1 cellular context compared by ENCODE assay signal in the genomic region with DNA sequence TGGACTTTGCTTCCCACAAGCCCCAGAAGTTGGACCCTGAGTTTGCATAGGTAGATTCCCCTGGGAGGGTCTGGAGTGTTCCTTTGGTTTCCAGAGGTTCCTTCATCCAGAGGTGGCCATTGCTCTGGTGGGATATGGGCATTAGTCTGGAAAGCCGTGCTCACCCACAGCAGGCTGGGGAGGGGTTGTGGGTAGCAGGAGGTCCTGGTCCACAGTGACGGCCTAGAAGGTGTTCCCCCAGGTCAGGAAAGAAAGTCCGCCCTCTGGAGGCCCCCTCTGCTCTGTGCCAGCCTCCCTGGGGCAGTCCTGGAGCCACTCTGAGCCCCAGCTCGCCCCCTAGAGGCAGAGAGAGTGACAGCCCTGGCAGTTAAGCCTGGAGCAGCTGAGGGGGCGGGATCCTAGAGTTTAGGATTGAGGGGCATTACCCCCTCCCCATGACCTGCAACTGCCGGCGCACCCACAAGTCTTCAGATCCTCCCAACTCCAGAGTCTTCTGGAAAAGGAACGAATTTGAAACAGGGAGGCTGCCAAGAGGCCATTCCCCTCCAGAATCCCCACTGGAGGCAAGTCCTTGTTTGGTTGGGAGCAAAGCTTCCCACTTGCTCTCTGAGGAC.
TF ChIP-seq lines count a peak whose summit lies in the region.

No MANE protein-coding gene starts in this region.

TF ChIP-seq in K562, 482 proteins besides CTCF, POLR2A, EP300 and RAD21 (continued from another document and continues in another):
- TF ChIP-seq MGA (IDR thresholded peaks at IDR 0.05), result no peak
- TF ChIP-seq MTA3 (IDR thresholded peaks at IDR 0.05; ENCODE audit: borderline replicate concordance), result peak; percentile 46; the same call in 1 of the 2 replicates
- TF ChIP-seq SFPQ (IDR thresholded peaks at IDR 0.05; ENCODE audit: low read depth, low read length), result no peak
- TF ChIP-seq LCOR (CRISPR knock-in tag; IDR thresholded peaks at IDR 0.05), result 0 out of 2 replicates have a peak, but pooled peaks have one; percentile 50
- TF ChIP-seq POLR2AphosphoS5 (IDR thresholded peaks at IDR 0.05; ENCODE audit: control insufficient read depth, insufficient read depth, low read depth, low read length), result peak; percentile 34; the same call in 1 of the 2 replicates
- peak; percentile 24; the same call in 1 of the 2 replicates for TF ChIP-seq GABPB1 (CRISPR knock-in tag; IDR thresholded peaks at IDR 0.05)
- TF ChIP-seq CREM (IDR thresholded peaks at IDR 0.05; ENCODE audit: low read depth), result peak; percentile 50
- peak in 1 of 3 experiments; percentile 43 for TF ChIP-seq YY1 (IDR thresholded peaks at IDR 0.05; ENCODE audit: borderline replicate concordance in 1 of 3, control insufficient read depth in 1 of 3, extremely low read depth in 1 of 3, insufficient read depth in 3 of 3, insufficient read length in 1 of 3, insufficient replicate concordance in 2 of 3, low read depth in 1 of 3, low read length in 2 of 3)
- TF ChIP-seq TFAP4 (CRISPR knock-in tag; IDR thresholded peaks at IDR 0.05; ENCODE audit: borderline replicate concordance), result peak; percentile 93
- no peak for TF ChIP-seq ARID2 (IDR thresholded peaks at IDR 0.05)
- TF ChIP-seq EZH2 (IDR thresholded peaks at IDR 0.05; ENCODE audit: borderline replicate concordance, low read depth, low read length), result no peak
- TF ChIP-seq MEF2D (tag; conservative IDR thresholded peaks at IDR 0.05; ENCODE audit: low read depth), result no peak
- peak; percentile 82 for TF ChIP-seq MYNN (IDR thresholded peaks at IDR 0.05)
- no peak for TF ChIP-seq MYNN (CRISPR knock-in tag; IDR thresholded peaks at IDR 0.05)
- no peak for TF ChIP-seq MAFK (IDR thresholded peaks at IDR 0.05; ENCODE audit: low read length)
- TF ChIP-seq ATF2 (CRISPR knock-in tag; IDR thresholded peaks at IDR 0.05), result no peak
- no peak for TF ChIP-seq XRCC4 (IDR thresholded peaks at IDR 0.05; ENCODE audit: extremely low read depth, insufficient read depth, insufficient read length)
- no peak for TF ChIP-seq HSF4 (CRISPR knock-in tag; IDR thresholded peaks at IDR 0.05; ENCODE audit: borderline replicate concordance)
- TF ChIP-seq ZNF41 (CRISPR knock-in tag; conservative IDR thresholded peaks at IDR 0.05), result no peak
- 0 out of 2 replicates have a peak, but pooled peaks have one; percentile 33 for TF ChIP-seq VEZF1 (CRISPR knock-in tag; IDR thresholded peaks at IDR 0.05)
- no peak for TF ChIP-seq BRD9 (IDR thresholded peaks at IDR 0.05; ENCODE audit: low read depth, partially characterized antibody)
- no peak for TF ChIP-seq SUPT5H (IDR thresholded peaks at IDR 0.05)
- TF ChIP-seq CREBBP (IDR thresholded peaks at IDR 0.05; ENCODE audit: low read depth, low read length), result no peak
- TF ChIP-seq, protein P1, sequence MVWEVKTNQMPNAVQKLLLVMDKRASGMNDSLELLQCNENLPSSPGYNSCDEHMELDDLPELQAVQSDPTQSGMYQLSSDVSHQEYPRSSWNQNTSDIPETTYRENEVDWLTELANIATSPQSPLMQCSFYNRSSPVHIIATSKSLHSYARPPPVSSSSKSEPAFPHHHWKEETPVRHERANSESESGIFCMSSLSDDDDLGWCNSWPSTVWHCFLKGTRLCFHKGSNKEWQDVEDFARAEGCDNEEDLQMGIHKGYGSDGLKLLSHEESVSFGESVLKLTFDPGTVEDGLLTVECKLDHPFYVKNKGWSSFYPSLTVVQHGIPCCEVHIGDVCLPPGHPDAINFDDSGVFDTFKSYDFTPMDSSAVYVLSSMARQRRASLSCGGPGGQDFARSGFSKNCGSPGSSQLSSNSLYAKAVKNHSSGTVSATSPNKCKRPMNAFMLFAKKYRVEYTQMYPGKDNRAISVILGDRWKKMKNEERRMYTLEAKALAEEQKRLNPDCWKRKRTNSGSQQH (CRISPR knock-in tag; IDR thresholded peaks at IDR 0.05), result no peak
- TF ChIP-seq, protein P2, sequence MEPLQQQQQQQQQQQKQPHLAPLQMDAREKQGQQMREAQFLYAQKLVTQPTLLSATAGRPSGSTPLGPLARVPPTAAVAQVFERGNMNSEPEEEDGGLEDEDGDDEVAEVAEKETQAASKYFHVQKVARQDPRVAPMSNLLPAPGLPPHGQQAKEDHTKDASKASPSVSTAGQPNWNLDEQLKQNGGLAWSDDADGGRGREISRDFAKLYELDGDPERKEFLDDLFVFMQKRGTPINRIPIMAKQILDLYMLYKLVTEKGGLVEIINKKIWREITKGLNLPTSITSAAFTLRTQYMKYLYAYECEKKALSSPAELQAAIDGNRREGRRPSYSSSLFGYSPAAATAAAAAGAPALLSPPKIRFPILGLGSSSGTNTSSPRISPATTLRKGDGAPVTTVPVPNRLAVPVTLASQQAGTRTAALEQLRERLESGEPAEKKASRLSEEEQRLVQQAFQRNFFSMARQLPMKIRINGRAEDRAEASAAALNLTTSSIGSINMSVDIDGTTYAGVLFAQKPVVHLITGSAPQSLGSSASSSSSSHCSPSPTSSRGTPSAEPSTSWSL (CRISPR knock-in tag; IDR thresholded peaks at IDR 0.05; ENCODE audit: borderline replicate concordance), result no peak
- no peak for TF ChIP-seq NCOA1 (IDR thresholded peaks at IDR 0.05; ENCODE audit: low read depth)
- TF ChIP-seq ZFP1 (CRISPR knock-in tag; IDR thresholded peaks at IDR 0.05), result no peak
- TF ChIP-seq CREB1 (IDR thresholded peaks at IDR 0.05), result no peak
- no peak for TF ChIP-seq CREB1 (CRISPR knock-in tag; IDR thresholded peaks at IDR 0.05)
- no peak for TF ChIP-seq L3MBTL2 (IDR thresholded peaks at IDR 0.05)
